In the genomic region with DNA sequence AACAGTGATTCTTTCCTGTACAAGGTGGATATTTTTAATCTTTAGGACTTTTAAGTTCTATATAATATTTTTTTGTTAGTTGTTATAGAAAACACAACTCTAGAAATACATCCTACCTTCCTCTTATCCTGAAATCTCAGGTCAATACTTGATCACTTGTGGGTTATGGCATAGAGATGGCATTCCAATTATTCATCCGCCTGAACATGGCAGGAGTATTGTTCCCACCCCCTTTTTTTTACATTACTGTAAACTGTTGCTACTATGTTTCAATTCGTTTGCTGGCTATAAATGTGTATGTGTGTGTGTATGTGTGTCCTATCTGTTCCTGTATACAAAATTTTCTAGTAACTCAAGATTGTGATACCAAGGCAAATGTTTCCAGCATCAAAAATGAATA, we compare ENCODE assay signal across 26 cellular contexts.
"Had no signal": no experiment of that assay in that cellular context is flagged by ENCODE, and none has a peak within 500 bp of the region (broad histone marks: within the 10 kb centered on the region; RNA-seq: fewer than 3 reads in every experiment).

No MANE protein-coding gene starts in this region.

- H3K27me3 ChIP-seq: ascending aorta, brain microvascular endothelial cell, cardiac muscle cell, colonic mucosa, esophagus muscularis mucosa, gastroesophageal sphincter had no signal

- H3K4me1 ChIP-seq: ascending aorta, colonic mucosa, esophagus muscularis mucosa, gastroesophageal sphincter had no signal

- H3K27ac ChIP-seq: ascending aorta, brain microvascular endothelial cell, cardiac muscle cell, colonic mucosa, esophagus muscularis mucosa, gastroesophageal sphincter had no signal

- H3K36me3 ChIP-seq: ascending aorta, brain microvascular endothelial cell, cardiac muscle cell, colonic mucosa, esophagus muscularis mucosa, gastroesophageal sphincter had no signal

- H3K9me3 ChIP-seq: ascending aorta, colonic mucosa, esophagus muscularis mucosa, gastroesophageal sphincter had no signal

- H3K4me3 ChIP-seq: ascending aorta, cardiac muscle cell, colonic mucosa, esophagus muscularis mucosa, gastroesophageal sphincter had no signal

- DNase-seq: activated CD4-positive, alpha-beta memory T cell treated with anti-CD3 and anti-CD28 coated beads for 36 hours; activated CD4-positive, alpha-beta T cell treated with anti-CD3 and anti-CD28 coated beads for 36 hours; activated CD4-positive, alpha-beta T cell treated with anti-CD3 and anti-CD28 coated beads, Interleukin-2, amount 10 ng/mL, durations not matched to agents 24 days and 14 days; activated CD4-positive, CD25-positive, alpha-beta regulatory T cell; activated CD4-positive, CD25-positive, alpha-beta regulatory T cell treated with anti-CD3 and anti-CD28 coated beads, Interleukin-2, amount 50 U/mL, for 72 hours; activated CD8-positive, alpha-beta memory T cell treated with anti-CD3 and anti-CD28 coated beads, Interleukin-2, amount 10 ng/mL, durations not matched to agents 7 days and 5 days; activated CD8-positive, alpha-beta memory T cell treated with anti-CD3 and anti-CD28 coated beads, Interleukin-2, amount 50 U/mL, for 4 hours; activated CD8-positive, alpha-beta T cell treated with anti-CD3 and anti-CD28 coated beads, Interleukin-2, amount 10 ng/mL, durations not matched to agents 7 days and 5 days; activated effector memory CD4-positive, alpha-beta T cell treated with anti-CD3 and anti-CD28 coated beads, Interleukin-2, amount 50 U/mL, for 16 hours; activated naive CD4-positive, alpha-beta T cell treated with anti-CD3 and anti-CD28 coated beads for 36 hours; activated naive CD8-positive, alpha-beta T cell treated with anti-CD3 and anti-CD28 coated beads, Interleukin-2, amount 10 ng/mL, durations not matched to agents 7 days and 5 days; activated T-cell treated with anti-CD3 and anti-CD28 coated beads, Interleukin-2, amount 50 U/mL, for 1 hour; activated T-cell treated with anti-CD3 and anti-CD28 coated beads, Interleukin-2, amount 50 U/mL, for 48 hours; brain microvascular endothelial cell; central memory CD4-positive, alpha-beta T cell; cerebellar nuclear complex; colonic mucosa; effector CD8-positive, alpha-beta T cell; erythroblast; foreskin melanocyte; T-helper 2 cell had no signal

- ATAC-seq: activated CD4-positive, alpha-beta T cell treated with anti-CD3 and anti-CD28 coated beads for 36 hours; activated CD8-positive, alpha-beta memory T cell treated with anti-CD3 and anti-CD28 coated beads, Interleukin-2, amount 10 ng/mL, durations not matched to agents 7 days and 5 days; activated CD8-positive, alpha-beta T cell treated with anti-CD3 and anti-CD28 coated beads, Interleukin-2, amount 10 ng/mL, durations not matched to agents 7 days and 5 days; activated naive CD4-positive, alpha-beta T cell treated with anti-CD3 and anti-CD28 coated beads, Interleukin-2, amount 50 U/mL, for 72 hours; gastroesophageal sphincter had no signal
